9 cellular contexts compared by ENCODE assay signal in the genomic region with DNA sequence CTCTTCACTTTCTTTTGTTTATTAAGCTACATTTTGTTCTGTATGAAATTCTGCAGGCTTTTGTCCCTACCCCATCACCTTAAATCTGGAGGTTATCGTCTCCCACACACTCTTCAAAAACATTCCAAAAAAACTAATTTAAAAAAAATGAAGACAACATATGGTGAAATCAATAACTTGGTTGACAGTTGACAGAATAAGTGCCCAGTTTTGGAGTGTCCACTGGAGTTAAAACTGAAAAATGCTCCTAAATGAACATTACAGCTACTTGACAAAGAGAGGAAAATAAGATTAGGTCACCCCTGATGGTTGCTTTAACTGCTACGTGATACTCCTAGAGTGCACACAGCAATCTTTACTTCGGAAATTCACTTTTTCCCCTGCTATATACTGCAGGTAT. TPM values are rescaled to one million over a fixed set of nuclear protein-coding genes. Genes with fewer than 3 reads are reported as not detected.
DNase-seq lines count a peak whose midpoint lies in the region; ATAC-seq and TF ChIP-seq lines count a peak whose summit lies in the region.
"Had no signal": no experiment of that assay in that cellular context is flagged by ENCODE, and none has a peak within 500 bp of the region (broad histone marks: within the 10 kb centered on the region; RNA-seq: fewer than 3 reads in every experiment).

No MANE protein-coding gene starts in this region.

- H3K9me3 ChIP-seq in tibial artery, result no peaks in the 10 kb centered on the region

- ATAC-seq in HG03108 (IDR thresholded peaks at IDR 0.05; ENCODE audit: unreplicated experiment) (no peak), HG03175 (IDR thresholded peaks at IDR 0.05; ENCODE audit: unreplicated experiment) (no peak)

- POLR2A ChIA-PET in activated CD4-positive, alpha-beta memory T cell treated with anti-CD3 and anti-CD28 coated beads, Interleukin-2, amount 10 ng/mL, durations not matched to agents 7 days and 5 days (lab: Charles Lee), result interaction anchor here (0.9 to 4.5 kb wide), 4 partner anchors 130 to 321 kb away, joined by 3 to 26 read pairs (median 4); a partner anchor contains a TSS

- H3K27me3 ChIP-seq in tibial artery, result no peaks in the 10 kb centered on the region

- H3K4me1 Mint-ChIP-seq in activated T-cell treated with anti-CD3 and anti-CD28 coated beads, Interleukin-2, amount 50 U/mL, for 24 hours (ENCODE audit: low read depth), result peaks cover 36% of the 10 kb centered on the region
- H3K4me1 Mint-ChIP-seq in activated CD4-positive, alpha-beta memory T cell treated with anti-CD3 and anti-CD28 coated beads, Interleukin-2, amount 10 ng/mL, durations not matched to agents 7 days and 5 days, result peaks cover 22% of the 10 kb centered on the region

- no peaks in the 10 kb centered on the region for H3K36me3 ChIP-seq in tibial artery

- no peak for DNase-seq in activated T-cell treated with anti-CD3 and anti-CD28 coated beads, Interleukin-2, amount 50 U/mL, for 24 hours
- DNase-seq in activated T-cell treated with anti-CD3 and anti-CD28 coated beads for 4 hours (no peak), iris pigment epithelial cell (ENCODE audit: low read depth) (peak; percentile 42), tibial artery (no peak), NOMO-1 treated with DMSO at 0.1 percent for 48 hours (lab: John Stamatoyannopoulos, UW; ENCODE audit: unreplicated experiment) (no peak)
- no peak for DNase-seq in activated CD4-positive, alpha-beta memory T cell treated with anti-CD3 and anti-CD28 coated beads, Interleukin-2, amount 10 ng/mL, durations not matched to agents 7 days and 5 days

- peaks cover 0 to 24% (median 18%) of the 10 kb centered on the region in 4 donors for H3K4me1 ChIP-seq in tibial artery

- no peaks in the 10 kb centered on the region for H3K9me3 Mint-ChIP-seq in activated T-cell treated with anti-CD3 and anti-CD28 coated beads, Interleukin-2, amount 50 U/mL, for 24 hours
- H3K9me3 Mint-ChIP-seq in activated CD4-positive, alpha-beta memory T cell treated with anti-CD3 and anti-CD28 coated beads, Interleukin-2, amount 10 ng/mL, durations not matched to agents 7 days and 5 days, result no peaks in the 10 kb centered on the region

- H3K36me3 Mint-ChIP-seq in activated T-cell treated with anti-CD3 and anti-CD28 coated beads, Interleukin-2, amount 50 U/mL, for 24 hours (ENCODE audit: low read depth), result peaks cover 19% of the 10 kb centered on the region
- peaks cover 3% of the 10 kb centered on the region for H3K36me3 Mint-ChIP-seq in activated CD4-positive, alpha-beta memory T cell treated with anti-CD3 and anti-CD28 coated beads, Interleukin-2, amount 10 ng/mL, durations not matched to agents 7 days and 5 days (ENCODE audit: low read depth)

- peak overlapping the region; percentile 98 for H3K4me3 Mint-ChIP-seq in activated T-cell treated with anti-CD3 and anti-CD28 coated beads, Interleukin-2, amount 50 U/mL, for 24 hours
- H3K4me3 Mint-ChIP-seq in activated CD4-positive, alpha-beta memory T cell treated with anti-CD3 and anti-CD28 coated beads, Interleukin-2, amount 10 ng/mL, durations not matched to agents 7 days and 5 days, result peak overlapping the region; percentile 91

- no peak for TF ChIP-seq CTCF in tibial artery (IDR thresholded peaks at IDR 0.05)

- CTCF ChIA-PET in activated CD4-positive, alpha-beta memory T cell treated with anti-CD3 and anti-CD28 coated beads, Interleukin-2, amount 10 ng/mL, durations not matched to agents 7 days and 5 days (lab: Charles Lee), result interaction anchor here (0.9 to 1.3 kb wide), 5 partner anchors 11 to 320 kb away, joined by 3 to 4 read pairs (median 3); a partner anchor contains a TSS

- intact Hi-C loops in tibial artery (cut with DNase I; ENCODE audit: low total_unique reads), result loop anchor here (5.0 to 10.0 kb wide), 4 partner anchors 54 to 764 kb away; a partner anchor contains a TSS

- H3K27ac ChIP-seq in tibial artery, result peak overlapping the region; percentile 92 to 99
- H3K27ac ChIP-seq: HL-60 had no signal

- H3K27me3 Mint-ChIP-seq in activated T-cell treated with anti-CD3 and anti-CD28 coated beads, Interleukin-2, amount 50 U/mL, for 24 hours, result no peaks in the 10 kb centered on the region
- H3K27me3 Mint-ChIP-seq in activated CD4-positive, alpha-beta memory T cell treated with anti-CD3 and anti-CD28 coated beads, Interleukin-2, amount 10 ng/mL, durations not matched to agents 7 days and 5 days, result peaks cover 16% of the 10 kb centered on the region

- H3K27ac Mint-ChIP-seq in activated T-cell treated with anti-CD3 and anti-CD28 coated beads, Interleukin-2, amount 50 U/mL, for 24 hours, result peak overlapping the region; percentile 96
- no peak overlapping the region for H3K27ac Mint-ChIP-seq in activated CD4-positive, alpha-beta memory T cell treated with anti-CD3 and anti-CD28 coated beads, Interleukin-2, amount 10 ng/mL, durations not matched to agents 7 days and 5 days

- peak overlapping the region; percentile 82 to 95 for H3K4me3 ChIP-seq in tibial artery

RNA-seq across cellular contexts. Expression of a gene that starts 0.6 kb away (rescaled TPM):
- total RNA-seq in activated CD4-positive, alpha-beta memory T cell treated with anti-CD3 and anti-CD28 coated beads, Interleukin-2, amount 10 ng/mL, durations not matched to agents 7 days and 5 days, result 10 to 100 TPM in 1 of 2 experiments, 1 to 10 TPM in 1; 7.9 to 10.3 TPM
